2 cellular contexts compared by ENCODE assay signal in the genomic region with DNA sequence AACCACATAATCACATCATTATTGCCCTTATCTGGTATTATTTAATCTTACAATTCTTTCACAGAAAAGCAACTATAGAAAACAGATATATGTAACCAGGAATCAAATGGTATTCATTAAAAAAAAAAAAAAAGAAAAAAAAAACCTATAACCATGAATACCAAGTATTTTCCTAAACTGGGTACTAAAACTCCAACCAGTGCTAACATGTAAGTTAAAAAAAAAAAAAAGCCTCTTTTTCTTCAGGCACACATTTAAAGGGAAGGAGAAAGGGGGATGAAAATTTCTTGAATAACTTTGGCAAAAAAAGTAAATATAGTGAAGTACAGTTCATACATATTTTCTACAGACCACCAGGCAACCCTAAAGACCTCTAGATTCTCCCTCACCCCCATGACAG.
TF ChIP-seq lines count a peak whose summit lies in the region.

No MANE protein-coding gene starts in this region.

TF ChIP-seq in HepG2, 621 proteins besides CTCF, POLR2A, EP300 and RAD21:
- TF ChIP-seq, protein P1, sequence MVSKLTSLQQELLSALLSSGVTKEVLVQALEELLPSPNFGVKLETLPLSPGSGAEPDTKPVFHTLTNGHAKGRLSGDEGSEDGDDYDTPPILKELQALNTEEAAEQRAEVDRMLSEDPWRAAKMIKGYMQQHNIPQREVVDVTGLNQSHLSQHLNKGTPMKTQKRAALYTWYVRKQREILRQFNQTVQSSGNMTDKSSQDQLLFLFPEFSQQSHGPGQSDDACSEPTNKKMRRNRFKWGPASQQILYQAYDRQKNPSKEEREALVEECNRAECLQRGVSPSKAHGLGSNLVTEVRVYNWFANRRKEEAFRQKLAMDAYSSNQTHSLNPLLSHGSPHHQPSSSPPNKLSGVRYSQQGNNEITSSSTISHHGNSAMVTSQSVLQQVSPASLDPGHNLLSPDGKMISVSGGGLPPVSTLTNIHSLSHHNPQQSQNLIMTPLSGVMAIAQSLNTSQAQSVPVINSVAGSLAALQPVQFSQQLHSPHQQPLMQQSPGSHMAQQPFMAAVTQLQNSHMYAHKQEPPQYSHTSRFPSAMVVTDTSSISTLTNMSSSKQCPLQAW (CRISPR knock-in tag; IDR thresholded peaks at IDR 0.05): no peak
- TF ChIP-seq NFIC (IDR thresholded peaks at IDR 0.05; ENCODE audit: low read length) (no peak), ZNF225 (CRISPR knock-in tag; IDR thresholded peaks at IDR 0.05) (no peak), MTA1 (CRISPR knock-in tag; IDR thresholded peaks at IDR 0.05; ENCODE audit: borderline replicate concordance) (no peak), ZNF674 (CRISPR knock-in tag; IDR thresholded peaks at IDR 0.05; ENCODE audit: low read depth) (no peak), ZNF431 (CRISPR knock-in tag; IDR thresholded peaks at IDR 0.05; ENCODE audit: borderline replicate concordance, low read depth) (no peak), ATRX (CRISPR knock-in tag; IDR thresholded peaks at IDR 0.05; ENCODE audit: borderline replicate concordance) (no peak), FLYWCH1 (CRISPR knock-in tag; IDR thresholded peaks at IDR 0.05) (no peak), SMC3 (IDR thresholded peaks at IDR 0.05; ENCODE audit: low read length) (no peak)
- TF ChIP-seq, protein P2, sequence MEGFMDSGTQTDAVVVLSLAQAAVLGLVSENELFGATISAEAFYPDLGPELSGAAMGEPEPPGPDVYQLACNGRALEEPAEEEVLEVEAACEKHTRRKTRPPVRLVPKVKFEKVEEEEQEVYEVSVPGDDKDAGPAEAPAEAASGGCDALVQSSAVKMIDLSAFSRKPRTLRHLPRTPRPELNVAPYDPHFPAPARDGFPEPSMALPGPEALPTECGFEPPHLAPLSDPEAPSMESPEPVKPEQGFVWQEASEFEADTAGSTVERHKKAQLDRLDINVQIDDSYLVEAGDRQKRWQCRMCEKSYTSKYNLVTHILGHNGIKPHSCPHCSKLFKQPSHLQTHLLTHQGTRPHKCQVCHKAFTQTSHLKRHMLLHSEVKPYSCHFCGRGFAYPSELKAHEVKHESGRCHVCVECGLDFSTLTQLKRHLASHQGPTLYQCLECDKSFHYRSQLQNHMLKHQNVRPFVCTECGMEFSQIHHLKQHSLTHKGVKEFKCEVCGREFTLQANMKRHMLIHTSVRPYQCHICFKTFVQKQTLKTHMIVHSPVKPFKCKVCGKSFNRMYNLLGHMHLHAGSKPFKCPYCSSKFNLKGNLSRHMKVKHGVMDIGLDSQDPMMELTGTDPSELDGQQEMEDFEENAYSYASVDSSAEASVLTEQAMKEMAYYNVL (CRISPR knock-in tag; IDR thresholded peaks at IDR 0.05; ENCODE audit: borderline replicate concordance): no peak
- TF ChIP-seq, protein P3, sequence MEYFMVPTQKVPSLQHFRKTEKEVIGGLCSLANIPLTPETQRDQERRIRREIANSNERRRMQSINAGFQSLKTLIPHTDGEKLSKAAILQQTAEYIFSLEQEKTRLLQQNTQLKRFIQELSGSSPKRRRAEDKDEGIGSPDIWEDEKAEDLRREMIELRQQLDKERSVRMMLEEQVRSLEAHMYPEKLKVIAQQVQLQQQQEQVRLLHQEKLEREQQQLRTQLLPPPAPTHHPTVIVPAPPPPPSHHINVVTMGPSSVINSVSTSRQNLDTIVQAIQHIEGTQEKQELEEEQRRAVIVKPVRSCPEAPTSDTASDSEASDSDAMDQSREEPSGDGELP (IDR thresholded peaks at IDR 0.05; ENCODE audit: borderline replicate concordance, low read depth): no peak
- TF ChIP-seq, protein P4, sequence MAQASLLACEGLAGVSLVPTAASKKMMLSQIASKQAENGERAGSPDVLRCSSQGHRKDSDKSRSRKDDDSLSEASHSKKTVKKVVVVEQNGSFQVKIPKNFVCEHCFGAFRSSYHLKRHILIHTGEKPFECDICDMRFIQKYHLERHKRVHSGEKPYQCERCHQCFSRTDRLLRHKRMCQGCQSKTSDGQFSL (CRISPR knock-in tag; IDR thresholded peaks at IDR 0.05): no peak

TF ChIP-seq in endothelial cell of umbilical vein, 7 proteins besides CTCF, POLR2A, EP300 and RAD21:
- no peak for TF ChIP-seq MYC (IDR thresholded peaks at IDR 0.05; ENCODE audit: low read depth, low read length)
- TF ChIP-seq GATA2 (IDR thresholded peaks at IDR 0.05; ENCODE audit: insufficient read depth, insufficient read length, low read depth, low read length): no peak
- no peak for TF ChIP-seq JUN (IDR thresholded peaks at IDR 0.05; ENCODE audit: borderline replicate concordance, insufficient read depth, insufficient read length, low read depth)
- TF ChIP-seq, protein P5, sequence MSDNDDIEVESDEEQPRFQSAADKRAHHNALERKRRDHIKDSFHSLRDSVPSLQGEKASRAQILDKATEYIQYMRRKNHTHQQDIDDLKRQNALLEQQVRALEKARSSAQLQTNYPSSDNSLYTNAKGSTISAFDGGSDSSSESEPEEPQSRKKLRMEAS (IDR thresholded peaks at IDR 0.05; ENCODE audit: insufficient read depth, insufficient read length): no peak
- TF ChIP-seq EZH2 (IDR thresholded peaks at IDR 0.05; ENCODE audit: borderline replicate concordance, low read depth, low read length, severe bottlenecking): no peak
- TF ChIP-seq POLR2AphosphoS5 (IDR thresholded peaks at IDR 0.05; ENCODE audit: insufficient read depth, low read depth, low read length): no peak
- TF ChIP-seq FOS (IDR thresholded peaks at IDR 0.05; ENCODE audit: borderline replicate concordance, insufficient read depth, low read length): no peak
